In the genomic region with DNA sequence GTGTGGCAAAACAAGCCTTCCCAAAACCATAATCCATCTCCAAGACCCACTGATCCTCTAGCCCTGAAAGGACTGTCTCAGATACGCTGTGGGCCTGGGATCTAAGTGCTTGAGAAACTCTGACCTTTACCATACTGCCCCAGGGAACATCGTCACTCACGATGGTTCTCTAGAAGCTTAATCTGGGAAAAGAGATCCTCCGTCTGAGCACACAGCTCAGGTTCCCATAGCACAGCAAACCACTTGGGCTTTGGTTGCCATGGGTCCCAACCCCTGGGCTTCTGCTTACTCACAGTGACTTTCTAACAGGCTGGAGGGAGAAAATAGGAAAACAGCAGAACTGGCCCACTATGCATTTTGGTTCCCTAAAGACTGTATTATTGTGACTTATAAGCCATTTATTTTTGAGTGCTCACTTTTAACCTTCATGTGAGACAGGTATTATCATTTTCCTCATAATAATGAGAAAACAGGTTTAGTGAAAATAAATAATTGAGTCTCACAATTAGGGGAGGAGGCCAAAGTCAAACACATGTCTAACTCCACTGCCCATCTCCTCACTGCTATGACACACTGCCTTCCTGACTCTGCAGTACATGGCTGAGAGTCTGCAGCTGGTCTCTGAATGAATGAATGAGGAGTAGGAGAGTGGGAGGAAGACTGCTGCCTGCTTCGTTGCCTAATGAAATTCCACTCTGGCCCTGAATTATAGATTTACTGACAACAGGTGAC, we compare ENCODE assay signal across 16 cellular contexts. TPM values are rescaled to one million over a fixed set of nuclear protein-coding genes. Genes with fewer than 3 reads are reported as not detected.
DNase-seq lines count a peak whose midpoint lies in the region; ATAC-seq and TF ChIP-seq lines count a peak whose summit lies in the region.
"Had no signal": no experiment of that assay in that cellular context is flagged by ENCODE, and none has a peak within 500 bp of the region (broad histone marks: within the 10 kb centered on the region; RNA-seq: fewer than 3 reads in every experiment).

No MANE protein-coding gene starts in this region.

- DNase-seq in NCI-H2107 (lab: John Stamatoyannopoulos, UW) (peak; percentile 42), T1000 (lab: John Stamatoyannopoulos, UW) (peak; percentile 63), left cardiac atrium (no peak), progenitor cell of endocrine pancreas (ENCODE audit: low spot score, unreplicated experiment) (no peak), Ammon's horn (ENCODE audit: low spot score) (no peak)
- no peak for DNase-seq in stimulated activated CD4-positive, alpha-beta T cell treated with anti-CD3 and anti-CD28 coated beads, Interleukin-15, amount 100 ng/mL, for 24 hours
- DNase-seq: activated CD4-positive, alpha-beta T cell treated with anti-CD3 and anti-CD28 coated beads, Interleukin-2, amount 50 U/mL, for 1 hour; activated naive CD4-positive, alpha-beta T cell treated with anti-CD3 and anti-CD28 coated beads, Interleukin-2, amount 10 ng/mL, durations not matched to agents 7 days and 5 days; activated T-cell treated with anti-CD3 and anti-CD28 coated beads for 4 hours; COR-L47; cortex of kidney; NCI-H146; NCI-H524 treated with DMSO at 0.1 percent for 48 hours; stimulated activated CD4-positive, alpha-beta T cell treated with anti-CD3 and anti-CD28 coated beads, Interleukin-4, amount 100 ng/mL, for 24 hours had no signal

- H3K4me3 Mint-ChIP-seq in progenitor cell of endocrine pancreas (ENCODE audit: low read depth), result no peak overlapping the region
- H3K4me3 Mint-ChIP-seq: activated naive CD4-positive, alpha-beta T cell treated with anti-CD3 and anti-CD28 coated beads, Interleukin-2, amount 10 ng/mL, durations not matched to agents 7 days and 5 days; memory B cell had no signal

- peaks cover 2% of the 10 kb centered on the region for H3K4me1 Mint-ChIP-seq in progenitor cell of endocrine pancreas (ENCODE audit: low read depth)
- H3K4me1 Mint-ChIP-seq: activated naive CD4-positive, alpha-beta T cell treated with anti-CD3 and anti-CD28 coated beads, Interleukin-2, amount 10 ng/mL, durations not matched to agents 7 days and 5 days; memory B cell had no signal

- no peaks in the 10 kb centered on the region for H3K9me3 Mint-ChIP-seq in progenitor cell of endocrine pancreas (ENCODE audit: low read depth)
- H3K9me3 Mint-ChIP-seq: activated naive CD4-positive, alpha-beta T cell treated with anti-CD3 and anti-CD28 coated beads, Interleukin-2, amount 10 ng/mL, durations not matched to agents 7 days and 5 days; memory B cell had no signal

- H3K27ac Mint-ChIP-seq in progenitor cell of endocrine pancreas, result peak overlapping the region; percentile 56
- H3K27ac Mint-ChIP-seq: activated naive CD4-positive, alpha-beta T cell treated with anti-CD3 and anti-CD28 coated beads, Interleukin-2, amount 10 ng/mL, durations not matched to agents 7 days and 5 days; memory B cell had no signal

- H3K27me3 Mint-ChIP-seq in progenitor cell of endocrine pancreas, result no peaks in the 10 kb centered on the region

- no peak for TF ChIP-seq CTCF in progenitor cell of endocrine pancreas (IDR thresholded peaks at IDR 0.05; ENCODE audit: unreplicated experiment)

- intact Hi-C loops in left cardiac atrium (cut with DNase I), result loop anchor here in 1 of 2 donors (10.0 kb wide), 1 partner anchor 74 kb away; no protein-coding TSS in a partner anchor

- H3K36me3 Mint-ChIP-seq in progenitor cell of endocrine pancreas (ENCODE audit: insufficient read depth), result no peaks in the 10 kb centered on the region
- H3K36me3 Mint-ChIP-seq: activated naive CD4-positive, alpha-beta T cell treated with anti-CD3 and anti-CD28 coated beads, Interleukin-2, amount 10 ng/mL, durations not matched to agents 7 days and 5 days; memory B cell had no signal

- peak; percentile 17 to 45 for ATAC-seq in left cardiac atrium
- ATAC-seq in HG02884 (IDR thresholded peaks at IDR 0.05; ENCODE audit: unreplicated experiment), result no peak

RNA-seq across cellular contexts. Expression of gene REEP1, which starts 46.7 kb away (rescaled TPM):
- total RNA-seq in left cardiac atrium (10 to 100 TPM; 15.7 to 22.5 TPM), progenitor cell of endocrine pancreas (12.0 and 14.2 TPM in 2 replicates)

Comparison
In these comparisons a context has a peak if more than half of its experiments do, and no peak if none do; other contexts are left out.
1. DNase-seq: peak in NCI-H2107 (single experiment) and T1000 (single experiment); none in left cardiac atrium (single experiment), progenitor cell of endocrine pancreas (single experiment), stimulated activated CD4-positive, alpha-beta T cell treated with anti-CD3 and anti-CD28 coated beads, Interleukin-15, amount 100 ng/mL, for 24 hours (single experiment) and Ammon's horn (single experiment).